18 cellular contexts compared by ENCODE assay signal in the genomic region with DNA sequence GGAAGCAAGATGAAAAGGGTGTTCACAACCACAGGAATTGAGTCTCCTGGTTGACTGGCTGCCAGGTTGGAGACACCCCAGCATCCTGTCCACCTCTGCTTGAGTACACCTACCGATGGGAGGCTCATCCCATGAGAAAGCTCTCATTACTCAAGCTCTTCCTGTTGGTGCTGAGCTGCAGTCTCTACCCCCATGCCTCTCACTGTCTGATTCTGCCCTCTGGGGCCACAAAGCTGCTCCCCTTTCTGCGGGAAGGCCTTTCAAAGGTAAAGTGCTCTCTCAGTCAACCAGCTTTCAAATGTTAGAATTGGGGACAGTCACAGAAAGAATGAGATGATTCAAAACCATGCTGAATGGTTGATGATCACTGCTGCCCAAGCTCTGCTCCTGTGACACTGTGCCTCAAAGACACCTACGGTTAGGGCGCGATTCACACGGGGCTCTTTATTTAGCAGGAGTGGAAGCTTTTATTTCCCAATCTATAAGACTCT.
A peak's percentile ranks its signal among the peaks of the same experiment; 100 is the strongest.
DNase-seq lines count a peak whose midpoint lies in the region; ATAC-seq and TF ChIP-seq lines count a peak whose summit lies in the region.
"Had no signal": no experiment of that assay in that cellular context is flagged by ENCODE, and none has a peak within 500 bp of the region (broad histone marks: within the 10 kb centered on the region; RNA-seq: fewer than 3 reads in every experiment).

No MANE protein-coding gene starts in this region.

- no peaks in the 10 kb centered on the region for H3K36me3 Mint-ChIP-seq in activated naive CD4-positive, alpha-beta T cell treated with anti-CD3 and anti-CD28 coated beads for 36 hours (ENCODE audit: low read depth)
- no peaks in the 10 kb centered on the region for H3K36me3 Mint-ChIP-seq in activated naive CD4-positive, alpha-beta T cell treated with anti-CD3 and anti-CD28 coated beads, Interleukin-2, amount 10 ng/mL, durations not matched to agents 7 days and 5 days
- H3K36me3 Mint-ChIP-seq in activated naive CD8-positive, alpha-beta T cell treated with anti-CD3 and anti-CD28 coated beads, Interleukin-2, amount 50 U/mL, for 24 hours (ENCODE audit: low read depth) = no peaks in the 10 kb centered on the region

- no peaks in the 10 kb centered on the region for H3K27me3 ChIP-seq in smooth muscle cell (ENCODE audit: low read depth)

- no peak overlapping the region for H3K4me2 ChIP-seq in smooth muscle cell

- H3K27me3 Mint-ChIP-seq in activated naive CD4-positive, alpha-beta T cell treated with anti-CD3 and anti-CD28 coated beads for 36 hours (ENCODE audit: low read depth) = no peaks in the 10 kb centered on the region
- H3K27me3 Mint-ChIP-seq in activated naive CD4-positive, alpha-beta T cell treated with anti-CD3 and anti-CD28 coated beads, Interleukin-2, amount 10 ng/mL, durations not matched to agents 7 days and 5 days = peaks cover 4% of the 10 kb centered on the region
- no peaks in the 10 kb centered on the region for H3K27me3 Mint-ChIP-seq in activated naive CD8-positive, alpha-beta T cell treated with anti-CD3 and anti-CD28 coated beads, Interleukin-2, amount 50 U/mL, for 24 hours

- H3K9ac ChIP-seq in smooth muscle cell (ENCODE audit: low read depth) = no peak overlapping the region

- peaks cover 19% of the 10 kb centered on the region for H3K4me1 Mint-ChIP-seq in activated naive CD4-positive, alpha-beta T cell treated with anti-CD3 and anti-CD28 coated beads for 36 hours (ENCODE audit: low read depth)
- H3K4me1 Mint-ChIP-seq in activated naive CD4-positive, alpha-beta T cell treated with anti-CD3 and anti-CD28 coated beads, Interleukin-2, amount 10 ng/mL, durations not matched to agents 7 days and 5 days = peaks cover 25% of the 10 kb centered on the region
- H3K4me1 Mint-ChIP-seq in activated naive CD8-positive, alpha-beta T cell treated with anti-CD3 and anti-CD28 coated beads, Interleukin-2, amount 50 U/mL, for 24 hours = peaks cover 24% of the 10 kb centered on the region

- peak; percentile 45 for DNase-seq in activated naive CD4-positive, alpha-beta T cell treated with anti-CD3 and anti-CD28 coated beads for 36 hours
- no peak for DNase-seq in activated naive CD4-positive, alpha-beta T cell treated with anti-CD3 and anti-CD28 coated beads, Interleukin-2, amount 10 ng/mL, durations not matched to agents 7 days and 5 days
- peak; percentile 59 for DNase-seq in GM13977 (ENCODE audit: low spot score)
- no peak for DNase-seq in activated naive CD8-positive, alpha-beta T cell treated with anti-CD3 and anti-CD28 coated beads, Interleukin-2, amount 50 U/mL, for 24 hours
- DNase-seq in smooth muscle cell (lab: John Stamatoyannopoulos, UW; ENCODE audit: unreplicated experiment) = no peak
- DNase-seq in cerebellar nuclear complex (lab: John Stamatoyannopoulos, UW) = no peak
- DNase-seq in CD1c-positive myeloid dendritic cell (ENCODE audit: extremely low spot score) = no peak
- DNase-seq: activated effector memory CD4-positive, alpha-beta T cell treated with Interleukin-2 at 50 U/mL for 16 hours; anterior cingulate cortex; DMS79 treated with DMSO at 0.1 percent for 48 hours; GOT3; Kasumi-1; NCI-H1417 treated with DMSO at 0.1 percent for 48 hours; NCI-H748 treated with DMSO at 0.1 percent for 48 hours; Right ventricle myocardium superior; stimulated activated CD8-positive, alpha-beta memory T cell treated with anti-CD3 and anti-CD28 coated beads, Interleukin-4, amount 100 ng/mL, for 48 hours had no signal

- no peaks in the 10 kb centered on the region for H4K20me1 ChIP-seq in smooth muscle cell (ENCODE audit: low read depth)

- peak overlapping the region; percentile 8 for H3K27ac Mint-ChIP-seq in activated naive CD4-positive, alpha-beta T cell treated with anti-CD3 and anti-CD28 coated beads for 36 hours
- no peak overlapping the region for H3K27ac Mint-ChIP-seq in activated naive CD4-positive, alpha-beta T cell treated with anti-CD3 and anti-CD28 coated beads, Interleukin-2, amount 10 ng/mL, durations not matched to agents 7 days and 5 days
- H3K27ac Mint-ChIP-seq in activated naive CD8-positive, alpha-beta T cell treated with anti-CD3 and anti-CD28 coated beads, Interleukin-2, amount 50 U/mL, for 24 hours = no peak overlapping the region
- H3K27ac Mint-ChIP-seq: endodermal cell had no signal

- no peaks in the 10 kb centered on the region for H3K79me2 ChIP-seq in smooth muscle cell (ENCODE audit: low read depth)

- peak; percentile 38 for ATAC-seq in activated naive CD8-positive, alpha-beta T cell treated with anti-CD3 and anti-CD28 coated beads, Interleukin-2, amount 50 U/mL, for 24 hours
- ATAC-seq in HG03460 (IDR thresholded peaks at IDR 0.05; ENCODE audit: unreplicated experiment) = no peak

- H3K4me3 Mint-ChIP-seq in activated naive CD4-positive, alpha-beta T cell treated with anti-CD3 and anti-CD28 coated beads for 36 hours = no peak overlapping the region
- no peak overlapping the region for H3K4me3 Mint-ChIP-seq in activated naive CD4-positive, alpha-beta T cell treated with anti-CD3 and anti-CD28 coated beads, Interleukin-2, amount 10 ng/mL, durations not matched to agents 7 days and 5 days
- H3K4me3 Mint-ChIP-seq in activated naive CD8-positive, alpha-beta T cell treated with anti-CD3 and anti-CD28 coated beads, Interleukin-2, amount 50 U/mL, for 24 hours = no peak overlapping the region
- H3K4me3 Mint-ChIP-seq: endodermal cell had no signal

- H3K9me3 Mint-ChIP-seq in activated naive CD4-positive, alpha-beta T cell treated with anti-CD3 and anti-CD28 coated beads for 36 hours = no peaks in the 10 kb centered on the region
- H3K9me3 Mint-ChIP-seq in activated naive CD4-positive, alpha-beta T cell treated with anti-CD3 and anti-CD28 coated beads, Interleukin-2, amount 10 ng/mL, durations not matched to agents 7 days and 5 days = no peaks in the 10 kb centered on the region
- no peaks in the 10 kb centered on the region for H3K9me3 Mint-ChIP-seq in activated naive CD8-positive, alpha-beta T cell treated with anti-CD3 and anti-CD28 coated beads, Interleukin-2, amount 50 U/mL, for 24 hours
- H3K9me3 Mint-ChIP-seq: endodermal cell had no signal

- H3F3A ChIP-seq in smooth muscle cell (ENCODE audit: low read depth) = peaks cover 7% of the 10 kb centered on the region

- no peaks in the 10 kb centered on the region for H3K9me3 ChIP-seq in smooth muscle cell (replicated peaks; ENCODE audit: low read depth)

- intact Hi-C loops in activated naive CD4-positive, alpha-beta T cell treated with anti-CD3 and anti-CD28 coated beads for 36 hours (cut with micrococcal nuclease) = loop anchor here (1.0 kb wide), 2 partner anchors 12 to 29 kb away; no protein-coding TSS in a partner anchor

- H3K4me1 ChIP-seq in smooth muscle cell (ENCODE audit: low read depth) = peaks cover 31% of the 10 kb centered on the region

- no peaks in the 10 kb centered on the region for H3K36me3 ChIP-seq in smooth muscle cell (ENCODE audit: low read depth)

- WGBS in smooth muscle cell (ENCODE audit: low lambda C conversion rate) = 68% methylated on average over 6 of the region's 6 CpGs

- CTCF ChIA-PET in activated naive CD4-positive, alpha-beta T cell treated with anti-CD3 and anti-CD28 coated beads for 36 hours (lab: Charles Lee) = interaction anchor here (0.5 to 3.4 kb wide), 12 partner anchors 11 to 129 kb away, joined by 3 to 20 read pairs (median 6); no protein-coding TSS in a partner anchor
- CTCF ChIA-PET in activated naive CD4-positive, alpha-beta T cell treated with anti-CD3 and anti-CD28 coated beads, Interleukin-2, amount 10 ng/mL, durations not matched to agents 7 days and 5 days (lab: Charles Lee) = interaction anchor here (0.9 to 2.8 kb wide), 12 partner anchors 9 to 128 kb away, joined by 3 to 31 read pairs (median 4); no protein-coding TSS in a partner anchor

- no peak overlapping the region for H2AFZ ChIP-seq in smooth muscle cell (ENCODE audit: low read depth)

- no peak overlapping the region for H3K4me3 ChIP-seq in smooth muscle cell

- in situ Hi-C loops in GM13977 (cut with MboI; ENCODE audit: low pct_unique_long_range_greater_than_20kb, low sequenced_read_pairs, unreplicated experiment) = no loop called here

- TF ChIP-seq CTCF in GM13977 (IDR thresholded peaks at IDR 0.05; ENCODE audit: extremely low read depth, insufficient read depth, missing control alignments) (no peak), smooth muscle cell (IDR thresholded peaks at IDR 0.05; ENCODE audit: borderline replicate concordance, insufficient read depth, poor library complexity, severe bottlenecking) (no peak)

- H3K27ac ChIP-seq in smooth muscle cell (ENCODE audit: low read depth) = peak overlapping the region; percentile 44

Comparison
In these comparisons a context has a peak if more than half of its experiments do, and no peak if none do; other contexts are left out.
1. DNase-seq: peak in activated naive CD4-positive, alpha-beta T cell treated with anti-CD3 and anti-CD28 coated beads for 36 hours (single experiment) and GM13977 (single experiment); none in activated naive CD4-positive, alpha-beta T cell treated with anti-CD3 and anti-CD28 coated beads, Interleukin-2, amount 10 ng/mL, durations not matched to agents 7 days and 5 days (single experiment), activated naive CD8-positive, alpha-beta T cell treated with anti-CD3 and anti-CD28 coated beads, Interleukin-2, amount 50 U/mL, for 24 hours (single experiment), smooth muscle cell (single experiment), cerebellar nuclear complex (0 of 2) and CD1c-positive myeloid dendritic cell (single experiment).